In the genomic region with DNA sequence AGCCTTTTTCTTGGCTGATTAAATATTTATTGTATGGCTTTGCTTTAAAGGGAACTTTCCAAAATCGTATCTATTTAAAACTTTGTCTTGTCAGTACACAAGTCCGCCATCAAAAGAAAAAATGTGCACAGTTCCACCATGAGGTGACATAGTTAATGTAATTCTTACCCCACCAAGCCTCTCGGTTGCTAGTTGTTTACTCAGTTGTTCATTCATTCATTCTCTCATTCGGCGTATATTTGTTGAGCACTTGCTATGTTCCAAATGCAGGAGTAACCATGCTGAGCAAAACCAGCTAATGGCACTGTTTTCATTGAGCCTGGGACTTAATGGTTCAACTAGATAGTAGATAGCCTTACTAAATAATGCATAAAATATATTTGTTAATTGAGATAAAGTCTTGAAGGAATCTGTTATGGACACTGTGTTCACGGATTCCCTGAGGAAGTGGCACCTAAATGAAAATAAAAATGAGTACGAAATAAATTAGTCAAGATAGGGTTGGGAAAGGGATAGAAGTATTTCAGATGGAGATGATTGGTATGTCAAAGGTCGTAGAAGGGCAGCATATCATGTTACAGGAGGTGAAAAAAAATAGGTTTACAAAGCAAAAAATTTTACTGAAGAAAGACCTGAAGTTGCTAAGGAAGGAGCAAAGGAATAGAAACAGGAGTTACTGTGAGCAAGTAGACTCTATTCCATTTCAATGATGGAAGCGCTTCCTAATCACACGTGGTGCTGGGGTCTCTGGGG, we compare ENCODE assay signal across 8 cellular contexts. TPM values are rescaled to one million over a fixed set of nuclear protein-coding genes. Genes with fewer than 3 reads are reported as not detected.
A peak's percentile ranks its signal among the peaks of the same experiment; 100 is the strongest.
DNase-seq lines count a peak whose midpoint lies in the region; ATAC-seq and TF ChIP-seq lines count a peak whose summit lies in the region.

No MANE protein-coding gene starts in this region.

- ATAC-seq in stimulated activated naive CD8-positive, alpha-beta T cell treated with anti-CD3 and anti-CD28 coated beads, Interleukin-15, Interleukin-2, amounts not matched to agents 100 U/mL and 50 U/mL, for 24 hours, result no peak
- ATAC-seq in HG03521 (IDR thresholded peaks at IDR 0.05; ENCODE audit: unreplicated experiment), result no peak
- no peak for ATAC-seq in HG02763 (IDR thresholded peaks at IDR 0.05; ENCODE audit: unreplicated experiment)

- H3K9ac ChIP-seq in mucosa of rectum (ENCODE audit: low read depth in 1 of 2, low read length in 2 of 2), result peak overlapping the region; percentile 76 to 90

- TF ChIP-seq CTCF in breast epithelium (IDR thresholded peaks at IDR 0.05), result no peak

- intact Hi-C loops in breast epithelium (cut with DNase I; ENCODE audit: low total_unique reads), result no loop called here

- H3K4me3 Mint-ChIP-seq in stimulated activated naive CD8-positive, alpha-beta T cell treated with anti-CD3 and anti-CD28 coated beads, Interleukin-15, Interleukin-2, amounts not matched to agents 100 ng/mL and 50 ng/mL, for 24 hours, result peak overlapping the region; percentile 89

- H3K4me1 ChIP-seq in breast epithelium (peaks cover 0 to 13% of the 10 kb centered on the region in 2 donors), mucosa of rectum (ENCODE audit: control insufficient read depth in 2 of 2, insufficient read depth in 2 of 2, low read length in 2 of 2) (peaks cover 16 to 18% of the 10 kb centered on the region in 2 donors)

- peaks cover 52% of the 10 kb centered on the region for H3K4me1 Mint-ChIP-seq in stimulated activated naive CD8-positive, alpha-beta T cell treated with anti-CD3 and anti-CD28 coated beads, Interleukin-15, Interleukin-2, amounts not matched to agents 100 ng/mL and 50 ng/mL, for 24 hours (ENCODE audit: low read depth)

- H3K36me3 ChIP-seq in breast epithelium, result no peaks in the 10 kb centered on the region
- no peaks in the 10 kb centered on the region for H3K36me3 ChIP-seq in mucosa of rectum (ENCODE audit: control insufficient read depth in 2 of 2, insufficient read depth in 2 of 2, low read length in 2 of 2)

- no peak for DNase-seq in stimulated activated naive CD8-positive, alpha-beta T cell treated with anti-CD3 and anti-CD28 coated beads, Interleukin-15, Interleukin-2, amounts not matched to agents 100 U/mL and 50 U/mL, for 24 hours
- DNase-seq in breast epithelium (ENCODE audit: low spot score in 2 of 2), result no peak
- no peak for DNase-seq in T1000 (lab: John Stamatoyannopoulos, UW)
- no peak for DNase-seq in NCI-H1930 (lab: John Stamatoyannopoulos, UW)

- H3K27ac ChIP-seq in breast epithelium (no peak overlapping the region), mucosa of rectum (ENCODE audit: low read depth in 2 of 2, low read length in 2 of 2) (no peak overlapping the region)

- TF ChIP-seq POLR2A in breast epithelium (IDR thresholded peaks at IDR 0.05), result no peak

- H3K9me3 ChIP-seq in breast epithelium, result no peaks in the 10 kb centered on the region
- H3K9me3 ChIP-seq in mucosa of rectum (ENCODE audit: control insufficient read depth in 2 of 2, low read length in 2 of 2), result no peaks in the 10 kb centered on the region

- H3K36me3 Mint-ChIP-seq in stimulated activated naive CD8-positive, alpha-beta T cell treated with anti-CD3 and anti-CD28 coated beads, Interleukin-15, Interleukin-2, amounts not matched to agents 100 ng/mL and 50 ng/mL, for 24 hours (ENCODE audit: low read depth), result peaks cover 26% of the 10 kb centered on the region

- H3K9me3 Mint-ChIP-seq in stimulated activated naive CD8-positive, alpha-beta T cell treated with anti-CD3 and anti-CD28 coated beads, Interleukin-15, Interleukin-2, amounts not matched to agents 100 ng/mL and 50 ng/mL, for 24 hours, result no peaks in the 10 kb centered on the region

- H3K4me3 ChIP-seq in breast epithelium (peak overlapping the region; percentile 94 to 97 (median 95)), mucosa of rectum (ENCODE audit: low read length in 2 of 2) (peak overlapping the region; percentile 87 to 94)

- no peak overlapping the region for H3K27ac Mint-ChIP-seq in stimulated activated naive CD8-positive, alpha-beta T cell treated with anti-CD3 and anti-CD28 coated beads, Interleukin-15, Interleukin-2, amounts not matched to agents 100 ng/mL and 50 ng/mL, for 24 hours

- H3K27me3 ChIP-seq in breast epithelium (no peaks in the 10 kb centered on the region), mucosa of rectum (ENCODE audit: control insufficient read depth in 2 of 2, insufficient read depth in 2 of 2, low read length in 2 of 2) (no peaks in the 10 kb centered on the region)

- H3K27me3 Mint-ChIP-seq in stimulated activated naive CD8-positive, alpha-beta T cell treated with anti-CD3 and anti-CD28 coated beads, Interleukin-15, Interleukin-2, amounts not matched to agents 100 ng/mL and 50 ng/mL, for 24 hours, result no peaks in the 10 kb centered on the region

RNA-seq across cellular contexts. Expression of a gene that starts 1.5 kb away (rescaled TPM):
- 10 to 100 TPM; 29.8 to 44.8 (median 38.7) TPM for total RNA-seq in breast epithelium

RNA-seq across cellular contexts. Expression of a gene that starts 17.3 kb away (rescaled TPM):
- total RNA-seq in breast epithelium, result 10 to 100 TPM; 40.6 to 55.0 (median 49.9) TPM

RNA-seq across cellular contexts. Expression of a gene that starts 48.5 kb away (rescaled TPM):
- total RNA-seq in breast epithelium, result 10 to 100 TPM in 2 of 3 donors, 1 to 10 TPM in 1; 6.7 to 12.1 (median 11.1) TPM
